ENCODE assay signal across 10 cellular contexts in genomic region chr2:101759162-101759561, GRCh38.
DNase-seq lines count a peak whose midpoint lies in the region; ATAC-seq, FAIRE-seq and TF ChIP-seq lines count a peak whose summit lies in the region.
"Had no signal": no experiment of that assay in that cellular context is flagged by ENCODE, and none has a peak within 500 bp of the region (broad histone marks: within the 10 kb centered on the region; RNA-seq: fewer than 3 reads in every experiment).

No MANE protein-coding gene starts in this region.

- H3K27me3 Mint-ChIP-seq in Caco-2 (ENCODE audit: insufficient read depth, unreplicated experiment), result no peaks in the 10 kb centered on the region

- FAIRE-seq in RCC 7860 (lab: Jason Lieb, UNC), result peak; percentile 86

- H3K36me3 ChIP-seq in Caco-2 (ENCODE audit: control insufficient read depth, insufficient read depth, low read length), result no peaks in the 10 kb centered on the region

- BruUV-seq in Caco-2 (replicated peaks; lab: Mats Ljungman, UMichigan), result no TSS peak

- TF ChIP-seq CTCF in Caco-2 (IDR thresholded peaks at IDR 0.05; ENCODE audit: insufficient read depth in 1 of 2, low read depth in 1 of 2, low read length in 1 of 2, severe bottlenecking in 1 of 2, unreplicated experiment in 1 of 2), result no peak
- TF ChIP-seq CTCF in epithelial cell of proximal tubule (conservative IDR thresholded peaks at IDR 0.05; ENCODE audit: low read depth, low read length), result no peak
- TF ChIP-seq CTCF in omental fat pad (IDR thresholded peaks at IDR 0.05), result no peak

- peak; percentile 65 for ATAC-seq in omental fat pad (ENCODE audit: low FRiP score)

- no peaks in the 10 kb centered on the region for H3K9me3 Mint-ChIP-seq in Caco-2 (ENCODE audit: unreplicated experiment)
- H3K9me3 Mint-ChIP-seq: activated T-helper 2 cell treated with anti-CD3 and anti-CD28 coated beads, Interferon-gamma antibody, Interleukin-2, Interleukin-4, amounts not matched to agents 10 μg/mL and 5 μg/mL and 100 μg/mL, durations not matched to agents 14 hours and 24 hours and 36 hours had no signal

- POLR2A ChIA-PET in Caco-2 (lab: Charles Lee), result interaction anchor here (0.6 to 0.7 kb wide), 2 partner anchors 62 to 400 kb away, joined by 3 to 5 read pairs; no protein-coding TSS in a partner anchor

- no peaks in the 10 kb centered on the region for H3K27me3 ChIP-seq in Caco-2 (replicated peaks; ENCODE audit: control insufficient read depth, insufficient read depth, low read length)

- peaks cover 36% of the 10 kb centered on the region for H3K4me1 Mint-ChIP-seq in Caco-2 (ENCODE audit: low read depth, unreplicated experiment)

- H3K9me3 ChIP-seq in Caco-2, result no peaks in the 10 kb centered on the region

- H3K4me3 ChIP-seq in Caco-2 (ENCODE audit: low read depth, low read length) (no peak overlapping the region), epithelial cell of proximal tubule (ENCODE audit: low read depth, low read length) (peak overlapping the region; percentile 13)

- DNase-seq in Caco-2, result no peak
- DNase-seq in RCC 7860 (ENCODE audit: low spot score), result peak; percentile 84
- DNase-seq in epithelial cell of proximal tubule (ENCODE audit: low read depth), result peak; percentile 79
- no peak for DNase-seq in omental fat pad (ENCODE audit: low spot score)
- no peak for DNase-seq in effector CD4-positive, alpha-beta T cell
- no peak for DNase-seq in NCI-H146 (lab: John Stamatoyannopoulos, UW)
- no peak for DNase-seq in NCI-H524 treated with DMSO at 0.1 percent for 48 hours (lab: John Stamatoyannopoulos, UW)
- DNase-seq in NCI-H2081 treated with DMSO at 0.1 percent for 48 hours (lab: John Stamatoyannopoulos, UW), result no peak
- DNase-seq: NCI-H1417 had no signal

- intact Hi-C loops in Caco-2 (cut with micrococcal nuclease; ENCODE audit: unreplicated experiment), result no loop called here

- peaks cover 32% of the 10 kb centered on the region for H3K36me3 Mint-ChIP-seq in Caco-2 (ENCODE audit: insufficient read depth, unreplicated experiment)

- peaks cover 47% of the 10 kb centered on the region for H3K4me1 ChIP-seq in Caco-2

- CTCF ChIA-PET in Caco-2 (lab: Charles Lee), result interaction anchor here (0.7 to 1.0 kb wide), 2 partner anchors 33 to 160 kb away, joined by 3 to 4 read pairs; no protein-coding TSS in a partner anchor

- no peak overlapping the region for H3K4me3 Mint-ChIP-seq in Caco-2 (ENCODE audit: unreplicated experiment)

- H3K27ac Mint-ChIP-seq in Caco-2 (ENCODE audit: unreplicated experiment), result peak overlapping the region; percentile 42
- H3K27ac Mint-ChIP-seq: activated T-helper 2 cell treated with anti-CD3 and anti-CD28 coated beads, Interferon-gamma antibody, Interleukin-2, Interleukin-4, amounts not matched to agents 10 μg/mL and 5 μg/mL and 100 μg/mL, durations not matched to agents 14 hours and 24 hours and 36 hours had no signal

Comparison
In these comparisons a context has a peak if more than half of its experiments do, and no peak if none do; other contexts are left out.
1. DNase-seq: peak in RCC 7860 (single experiment) and epithelial cell of proximal tubule (single experiment); none in Caco-2 (0 of 2), omental fat pad (single experiment), effector CD4-positive, alpha-beta T cell (single experiment), NCI-H146 (single experiment), NCI-H524 treated with DMSO at 0.1 percent for 48 hours (single experiment) and NCI-H2081 treated with DMSO at 0.1 percent for 48 hours (single experiment).